Comparison of ENCODE assay signal across 2 cellular contexts in the genomic region with DNA sequence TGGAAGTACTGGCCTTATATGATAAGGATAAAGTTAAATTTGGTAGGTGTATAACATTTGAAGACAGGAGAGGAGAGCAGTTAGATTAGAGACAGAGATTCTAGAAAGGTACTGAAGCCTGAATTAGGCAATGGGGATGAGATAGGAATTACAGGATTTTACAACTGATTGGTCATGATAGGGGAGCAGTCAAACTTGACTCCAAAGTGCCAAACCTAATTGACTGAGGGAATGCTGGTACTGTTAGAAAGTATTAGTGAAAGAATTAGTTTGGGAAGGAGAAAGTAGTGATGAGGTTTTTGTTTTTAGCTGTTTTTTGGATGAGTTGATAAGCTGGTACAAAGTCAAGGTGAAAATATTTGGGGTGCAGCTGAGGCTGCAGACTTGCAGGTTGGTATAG.
TF ChIP-seq lines count a peak whose summit lies in the region.

No MANE protein-coding gene starts in this region.

TF ChIP-seq in HEK293, 187 proteins besides CTCF, POLR2A, EP300 and RAD21:
- TF ChIP-seq PRDM1 (tag by site-specific recombination; IDR thresholded peaks at IDR 0.05) = 0 out of 2 replicates have a peak, but pooled peaks have one; percentile 8
- TF ChIP-seq ZNF639 (tag by site-specific recombination; IDR thresholded peaks at IDR 0.05) = no peak
- no peak for TF ChIP-seq TCF7L2 (IDR thresholded peaks at IDR 0.05; ENCODE audit: borderline replicate concordance, low read depth, low read length)
- no peak for TF ChIP-seq RBAK (tag by site-specific recombination; IDR thresholded peaks at IDR 0.05)
- no peak for TF ChIP-seq KLF16 (tag by site-specific recombination; IDR thresholded peaks at IDR 0.05)

TF ChIP-seq in GM12878, 131 proteins besides CTCF, POLR2A, EP300 and RAD21:
- no peak for TF ChIP-seq MEF2B (IDR thresholded peaks at IDR 0.05; ENCODE audit: partially characterized antibody, poor library complexity, severe bottlenecking)
- TF ChIP-seq EGR1 (IDR thresholded peaks at IDR 0.05; ENCODE audit: borderline replicate concordance in 1 of 2, low read depth in 2 of 2, low read length in 2 of 2) = no peak
- no peak for TF ChIP-seq BRCA1 (IDR thresholded peaks at IDR 0.05; ENCODE audit: low read depth, low read length)
- TF ChIP-seq CHD4 (IDR thresholded peaks at IDR 0.05) = no peak
